In the genomic region with DNA sequence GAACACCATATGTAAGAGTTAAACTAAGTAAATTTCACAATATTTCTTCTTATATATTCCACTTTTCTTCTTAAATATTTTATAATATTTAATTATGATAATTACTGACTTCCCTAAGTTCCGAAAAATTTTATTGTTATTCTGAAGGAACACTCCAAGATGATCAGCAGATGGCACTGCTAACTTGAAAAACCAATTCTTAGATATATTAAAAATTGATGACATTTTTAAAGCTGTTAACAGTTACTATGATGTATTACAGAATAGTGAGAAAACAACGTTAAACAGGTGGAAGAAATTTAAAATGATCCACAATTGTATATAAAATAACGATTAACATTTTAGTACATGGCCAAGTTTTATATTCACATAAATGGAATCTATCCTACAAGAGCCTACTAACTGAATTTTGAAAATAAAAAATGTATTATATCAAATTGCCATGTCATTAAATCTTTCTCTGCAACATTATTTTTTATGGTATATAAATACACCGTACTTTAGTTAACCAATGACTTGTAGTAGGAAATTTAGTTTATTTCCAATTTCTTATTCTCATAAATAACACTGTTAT, we compare ENCODE assay signal across 10 cellular contexts.
A peak's percentile ranks its signal among the peaks of the same experiment; 100 is the strongest.
DNase-seq lines count a peak whose midpoint lies in the region; ATAC-seq and FAIRE-seq lines count a peak whose summit lies in the region.
"Had no signal": no experiment of that assay in that cellular context is flagged by ENCODE, and none has a peak within 500 bp of the region (broad histone marks: within the 10 kb centered on the region; RNA-seq: fewer than 3 reads in every experiment).

No MANE protein-coding gene starts in this region.

- DNase-seq in NCI-H510A treated with DMSO at 0.1 percent for 48 hours (lab: John Stamatoyannopoulos, UW) (peak; percentile 48), NCI-H510A (lab: John Stamatoyannopoulos, UW) (no peak), RCC 7860 (ENCODE audit: low spot score) (peak; percentile 42), fibroblast of peridontal ligament (ENCODE audit: extremely low read depth) (peak; percentile 82), stromal cell of bone marrow (ENCODE audit: low read depth) (peak; percentile 43), T-helper 2 cell (no peak), NCI-H146 (lab: John Stamatoyannopoulos, UW) (no peak)
- DNase-seq: COR-L47, KG1 had no signal

- FAIRE-seq in RCC 7860 (lab: Jason Lieb, UNC): peak; percentile 89

- ATAC-seq in HG03439 (IDR thresholded peaks at IDR 0.05; ENCODE audit: unreplicated experiment): no peak

Comparison
In these comparisons a context has a peak if more than half of its experiments do, and no peak if none do; other contexts are left out.
1. DNase-seq: peak in NCI-H510A treated with DMSO at 0.1 percent for 48 hours (single experiment), RCC 7860 (single experiment), fibroblast of peridontal ligament (single experiment) and stromal cell of bone marrow (single experiment); none in NCI-H510A (single experiment), T-helper 2 cell (0 of 5) and NCI-H146 (single experiment).